28 cellular contexts compared by ENCODE assay signal in genomic region chr3:6508410-6508759, GRCh38.
"Had no signal": no experiment of that assay in that cellular context is flagged by ENCODE, and none has a peak within 500 bp of the region (broad histone marks: within the 10 kb centered on the region; RNA-seq: fewer than 3 reads in every experiment).

No MANE protein-coding gene starts in this region.

- H3K9me3 Mint-ChIP-seq: nephron had no signal

- ATAC-seq: activated CD4-positive, alpha-beta T cell treated with anti-CD3 and anti-CD28 coated beads for 36 hours; activated T-cell treated with anti-CD3 and anti-CD28 coated beads, Interleukin-2, amount 50 U/mL, for 4 hours; left ventricle myocardium superior; T-helper 17 cell; upper lobe of right lung had no signal

- H3K27ac ChIP-seq: hepatocyte, neutrophil, ovary, prostate gland, right atrium auricular region, thyroid gland, upper lobe of right lung had no signal

- DNase-seq: activated B cell treated with CpG ODN at 0.5 μM for 24 hours; activated CD4-positive, alpha-beta T cell treated with anti-CD3 and anti-CD28 coated beads for 36 hours; activated CD4-positive, alpha-beta T cell treated with anti-CD3 and anti-CD28 coated beads, Interleukin-2, amount 50 U/mL, for 48 hours; activated CD8-positive, alpha-beta memory T cell treated with anti-CD3 and anti-CD28 coated beads, Interleukin-2, amount 50 U/mL, for 48 hours; activated naive CD4-positive, alpha-beta T cell treated with Interleukin-2 at 50 U/mL for 16 hours; activated naive CD8-positive, alpha-beta T cell treated with anti-CD3 and anti-CD28 coated beads for 36 hours; activated T-cell treated with anti-CD3 and anti-CD28 coated beads, Interleukin-2, amount 50 U/mL, for 4 hours; cerebellar nuclear complex; cortex of kidney; erythroblast; foreskin melanocyte; immature natural killer cell; kidney glomerular epithelial cell; left ventricle myocardium superior; mammary epithelial cell; midbrain; ovary; substantia nigra; T-helper 17 cell; thyroid gland; upper lobe of right lung had no signal

- H3K4me1 ChIP-seq: prostate gland, right atrium auricular region, thyroid gland, upper lobe of right lung had no signal

- H3K9me3 ChIP-seq: neutrophil, ovary, prostate gland, right atrium auricular region, thyroid gland, upper lobe of right lung had no signal

- H3K4me1 Mint-ChIP-seq: activated B cell treated with CpG ODN at 0.5 μM for 24 hours; activated CD4-positive, alpha-beta T cell treated with anti-CD3 and anti-CD28 coated beads for 36 hours; activated naive CD8-positive, alpha-beta T cell treated with anti-CD3 and anti-CD28 coated beads for 36 hours; immature natural killer cell; T-helper 17 cell had no signal

- H3K27me3 ChIP-seq: hepatocyte, neutrophil, ovary, right atrium auricular region, thyroid gland, upper lobe of right lung had no signal

- H3K27ac Mint-ChIP-seq: activated B cell treated with CpG ODN at 0.5 μM for 24 hours; activated CD4-positive, alpha-beta T cell treated with anti-CD3 and anti-CD28 coated beads for 36 hours; activated naive CD8-positive, alpha-beta T cell treated with anti-CD3 and anti-CD28 coated beads for 36 hours; activated T-helper 2 cell treated with anti-CD3 and anti-CD28 coated beads, Interferon-gamma antibody, Interleukin-2, Interleukin-4, amounts not matched to agents 10 μg/mL and 5 μg/mL and 100 μg/mL, durations not matched to agents 14 hours and 24 hours and 36 hours; immature natural killer cell; nephron; T-helper 17 cell had no signal

- H3K36me3 ChIP-seq: neutrophil, ovary, prostate gland, right atrium auricular region, thyroid gland, upper lobe of right lung had no signal

- H3K36me3 Mint-ChIP-seq: activated naive CD8-positive, alpha-beta T cell treated with anti-CD3 and anti-CD28 coated beads for 36 hours had no signal

- H3K4me3 Mint-ChIP-seq: activated CD4-positive, alpha-beta T cell treated with anti-CD3 and anti-CD28 coated beads for 36 hours; activated T-cell treated with anti-CD3 and anti-CD28 coated beads, Interleukin-2, amount 50 U/mL, for 4 hours; immature natural killer cell; nephron; stimulated activated naive CD8-positive, alpha-beta T cell treated with anti-CD3 and anti-CD28 coated beads, Interleukin-15, Interleukin-2, amounts not matched to agents 100 ng/mL and 50 ng/mL, for 24 hours; T-helper 17 cell had no signal

- H3K27me3 Mint-ChIP-seq: activated B cell treated with CpG ODN at 0.5 μM for 24 hours; activated CD4-positive, alpha-beta T cell treated with anti-CD3 and anti-CD28 coated beads for 36 hours; activated naive CD8-positive, alpha-beta T cell treated with anti-CD3 and anti-CD28 coated beads for 36 hours; stimulated activated naive CD8-positive, alpha-beta T cell treated with anti-CD3 and anti-CD28 coated beads, Interleukin-15, Interleukin-2, amounts not matched to agents 100 ng/mL and 50 ng/mL, for 24 hours; T-helper 17 cell had no signal

- H3K4me3 ChIP-seq: hepatocyte, ovary, prostate gland, right atrium auricular region, thyroid gland, upper lobe of right lung had no signal
